12 cellular contexts compared by ENCODE assay signal in genomic region chr7:115217373-115217772, GRCh38.
DNase-seq lines count a peak whose midpoint lies in the region; ATAC-seq, FAIRE-seq and TF ChIP-seq lines count a peak whose summit lies in the region.
"Had no signal": no experiment of that assay in that cellular context is flagged by ENCODE, and none has a peak within 500 bp of the region (broad histone marks: within the 10 kb centered on the region; RNA-seq: fewer than 3 reads in every experiment).

No MANE protein-coding gene starts in this region.

- peak; percentile 40 to 49 for TF ChIP-seq RAD21 in A549 (conservative IDR thresholded peaks at IDR 0.05 in 1 of 2, IDR thresholded peaks at IDR 0.05 in 1 of 2)

- H3K27me3 ChIP-seq in GM06990 (replicated peaks; ENCODE audit: control insufficient read depth, insufficient read depth, low read length): no peaks in the 10 kb centered on the region

- H3K9me3 Mint-ChIP-seq in endothelial cell (ENCODE audit: unreplicated experiment): no peaks in the 10 kb centered on the region
- H3K9me3 Mint-ChIP-seq: activated CD4-positive, alpha-beta memory T cell treated with anti-CD3 and anti-CD28 coated beads for 36 hours had no signal

- H3K27ac ChIP-seq in A549: no peak overlapping the region

- H3K4me3 ChIP-seq in A549 (no peak overlapping the region), GM06990 (replicated peaks; ENCODE audit: low read depth, low read length) (no peak overlapping the region)

- no peaks in the 10 kb centered on the region for H3K27me3 Mint-ChIP-seq in endothelial cell (ENCODE audit: unreplicated experiment)
- H3K27me3 Mint-ChIP-seq: activated CD4-positive, alpha-beta memory T cell treated with anti-CD3 and anti-CD28 coated beads for 36 hours had no signal

- H3K36me3 Mint-ChIP-seq in endothelial cell (ENCODE audit: low read depth, unreplicated experiment): no peaks in the 10 kb centered on the region
- H3K36me3 Mint-ChIP-seq: activated CD4-positive, alpha-beta memory T cell treated with anti-CD3 and anti-CD28 coated beads for 36 hours had no signal

- TF ChIP-seq EP300 in A549 (IDR thresholded peaks at IDR 0.05): no peak

- no peaks in the 10 kb centered on the region for H3K9me3 ChIP-seq in A549

- H3K27ac Mint-ChIP-seq in endothelial cell (ENCODE audit: unreplicated experiment): no peak overlapping the region
- H3K27ac Mint-ChIP-seq: activated CD4-positive, alpha-beta memory T cell treated with anti-CD3 and anti-CD28 coated beads for 36 hours had no signal

- WGBS in A549 (ENCODE audit: missing lambda C conversion rate): 40% methylated on average over 1 of the region's 1 CpG

- DNase-seq in A549 (ENCODE audit: low read depth in 1 of 2, low spot score in 1 of 2): no peak
- DNase-seq in GM06990 (ENCODE audit: extremely low read depth, insufficient read length): no peak
- peak; percentile 1 for DNase-seq in NCI-H446 treated with DMSO at 0.1 percent for 48 hours (lab: John Stamatoyannopoulos, UW)
- DNase-seq in endothelial cell (ENCODE audit: low spot score): no peak
- DNase-seq in NCI-H345 treated with DMSO at 0.1 percent for 48 hours (lab: John Stamatoyannopoulos, UW; ENCODE audit: unreplicated experiment): no peak
- DNase-seq in SHP77 (lab: John Stamatoyannopoulos, UW): no peak
- no peak for DNase-seq in erythroblast (lab: John Stamatoyannopoulos, UW)
- no peak for DNase-seq in islet precursor cell
- DNase-seq: activated CD4-positive, alpha-beta memory T cell treated with anti-CD3 and anti-CD28 coated beads for 36 hours; aorta; DMS79; stimulated activated CD4-positive, alpha-beta T cell treated with anti-CD3 and anti-CD28 coated beads, Interleukin-2, amount 100 ng/mL, for 24 hours had no signal

- TF ChIP-seq CTCF in A549 (IDR thresholded peaks at IDR 0.05) (no peak; the same call in 2 of the 3 replicates), GM06990 (IDR thresholded peaks at IDR 0.05; ENCODE audit: insufficient read depth, low read length, poor library complexity, severe bottlenecking) (peak; percentile 20), endothelial cell (IDR thresholded peaks at IDR 0.05; ENCODE audit: unreplicated experiment) (peak; percentile 14)

- no peak for FAIRE-seq in A549 (lab: Jason Lieb, UNC)

- no peak overlapping the region for H3K4me2 ChIP-seq in A549

- TF ChIP-seq POLR2A in A549 (IDR thresholded peaks at IDR 0.05; ENCODE audit: low read length): no peak
- TF ChIP-seq POLR2A in erythroblast (IDR thresholded peaks at IDR 0.05; ENCODE audit: low read length): no peak

- CTCF ChIA-PET in A549 (lab: Yijun Ruan, JAX): interaction anchor here (1.1 to 1.5 kb wide), 2 partner anchors 352 to 1136 kb away, joined by 3 to 8 read pairs; no protein-coding TSS in a partner anchor

- POLR2A ChIA-PET in A549 (lab: Yijun Ruan, JAX): no interaction called here

- H3K36me3 ChIP-seq in GM06990 (ENCODE audit: control insufficient read depth, insufficient read depth, low read length): no peaks in the 10 kb centered on the region

- H3K4me3 Mint-ChIP-seq in endothelial cell (ENCODE audit: unreplicated experiment): no peak overlapping the region
- H3K4me3 Mint-ChIP-seq: activated CD4-positive, alpha-beta memory T cell treated with anti-CD3 and anti-CD28 coated beads for 36 hours had no signal

- H3K4me1 ChIP-seq in A549: no peaks in the 10 kb centered on the region; the same call in 2 of the 3 replicates

- no peak for ATAC-seq in A549

- H3K4me1 Mint-ChIP-seq in endothelial cell (ENCODE audit: unreplicated experiment): no peaks in the 10 kb centered on the region

TF ChIP-seq in A549, 52 proteins besides CTCF, POLR2A, EP300 and RAD21:
- TF ChIP-seq CBX2 (IDR thresholded peaks at IDR 0.05; ENCODE audit: borderline replicate concordance, low read depth) (no peak), EHF (CRISPR knock-in tag; IDR thresholded peaks at IDR 0.05) (no peak), SMC3 (IDR thresholded peaks at IDR 0.05) (peak; percentile 64)
